1 cellular context compared by ENCODE assay signal in the genomic region with DNA sequence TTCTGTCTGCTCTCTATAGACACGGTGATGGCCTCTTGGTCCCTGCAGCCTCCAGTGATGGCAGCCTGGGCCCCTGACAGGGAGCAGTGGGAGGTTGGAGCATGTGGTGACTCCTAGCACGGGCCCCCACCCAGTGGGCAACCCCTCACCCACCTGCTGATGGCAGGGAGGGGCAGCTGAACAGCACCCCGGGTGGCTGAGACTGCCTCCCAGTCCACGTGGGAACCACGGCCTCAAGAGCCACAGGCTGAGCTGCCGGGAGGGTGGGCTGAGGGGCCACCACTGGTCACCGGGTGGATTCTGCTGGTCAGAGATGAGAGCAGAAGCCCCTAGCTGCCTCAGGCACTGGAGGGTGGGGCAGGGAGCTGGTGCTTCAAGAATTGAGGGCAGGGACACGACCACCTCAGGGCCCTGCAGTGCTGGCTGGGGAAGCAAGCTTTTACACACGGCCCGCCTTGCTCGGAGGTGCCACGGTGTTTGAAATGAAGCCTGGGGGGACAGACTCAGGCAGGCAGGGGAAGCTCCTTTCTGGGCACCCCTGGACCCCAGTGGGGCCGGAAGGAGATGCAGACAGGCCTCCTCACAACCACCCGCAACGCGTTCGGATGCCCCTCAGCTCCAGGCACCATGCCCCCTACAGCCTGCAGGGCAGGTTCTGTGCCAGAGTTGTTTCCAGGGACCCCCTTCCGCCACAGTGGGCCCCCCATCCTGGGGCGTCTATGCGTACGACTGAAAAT.
TF ChIP-seq lines count a peak whose summit lies in the region.

No MANE protein-coding gene starts in this region.

TF ChIP-seq in GM23338, 12 proteins besides CTCF, POLR2A, EP300 and RAD21 (continued from another document):
- TF ChIP-seq, protein P1, sequence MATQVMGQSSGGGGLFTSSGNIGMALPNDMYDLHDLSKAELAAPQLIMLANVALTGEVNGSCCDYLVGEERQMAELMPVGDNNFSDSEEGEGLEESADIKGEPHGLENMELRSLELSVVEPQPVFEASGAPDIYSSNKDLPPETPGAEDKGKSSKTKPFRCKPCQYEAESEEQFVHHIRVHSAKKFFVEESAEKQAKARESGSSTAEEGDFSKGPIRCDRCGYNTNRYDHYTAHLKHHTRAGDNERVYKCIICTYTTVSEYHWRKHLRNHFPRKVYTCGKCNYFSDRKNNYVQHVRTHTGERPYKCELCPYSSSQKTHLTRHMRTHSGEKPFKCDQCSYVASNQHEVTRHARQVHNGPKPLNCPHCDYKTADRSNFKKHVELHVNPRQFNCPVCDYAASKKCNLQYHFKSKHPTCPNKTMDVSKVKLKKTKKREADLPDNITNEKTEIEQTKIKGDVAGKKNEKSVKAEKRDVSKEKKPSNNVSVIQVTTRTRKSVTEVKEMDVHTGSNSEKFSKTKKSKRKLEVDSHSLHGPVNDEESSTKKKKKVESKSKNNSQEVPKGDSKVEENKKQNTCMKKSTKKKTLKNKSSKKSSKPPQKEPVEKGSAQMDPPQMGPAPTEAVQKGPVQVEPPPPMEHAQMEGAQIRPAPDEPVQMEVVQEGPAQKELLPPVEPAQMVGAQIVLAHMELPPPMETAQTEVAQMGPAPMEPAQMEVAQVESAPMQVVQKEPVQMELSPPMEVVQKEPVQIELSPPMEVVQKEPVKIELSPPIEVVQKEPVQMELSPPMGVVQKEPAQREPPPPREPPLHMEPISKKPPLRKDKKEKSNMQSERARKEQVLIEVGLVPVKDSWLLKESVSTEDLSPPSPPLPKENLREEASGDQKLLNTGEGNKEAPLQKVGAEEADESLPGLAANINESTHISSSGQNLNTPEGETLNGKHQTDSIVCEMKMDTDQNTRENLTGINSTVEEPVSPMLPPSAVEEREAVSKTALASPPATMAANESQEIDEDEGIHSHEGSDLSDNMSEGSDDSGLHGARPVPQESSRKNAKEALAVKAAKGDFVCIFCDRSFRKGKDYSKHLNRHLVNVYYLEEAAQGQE (IDR thresholded peaks at IDR 0.05; ENCODE audit: unreplicated experiment) = no peak
- TF ChIP-seq NANOG (IDR thresholded peaks at IDR 0.05; ENCODE audit: borderline replicate concordance) (no peak), JUNB (IDR thresholded peaks at IDR 0.05; ENCODE audit: unreplicated experiment) (no peak), POLR2AphosphoS5 (IDR thresholded peaks at IDR 0.05; ENCODE audit: low read depth) (no peak), STAT1 (IDR thresholded peaks at IDR 0.05; ENCODE audit: unreplicated experiment) (no peak), ZNF114 (CRISPR knock-in tag; IDR thresholded peaks at IDR 0.05) (no peak)
- TF ChIP-seq, protein P2, sequence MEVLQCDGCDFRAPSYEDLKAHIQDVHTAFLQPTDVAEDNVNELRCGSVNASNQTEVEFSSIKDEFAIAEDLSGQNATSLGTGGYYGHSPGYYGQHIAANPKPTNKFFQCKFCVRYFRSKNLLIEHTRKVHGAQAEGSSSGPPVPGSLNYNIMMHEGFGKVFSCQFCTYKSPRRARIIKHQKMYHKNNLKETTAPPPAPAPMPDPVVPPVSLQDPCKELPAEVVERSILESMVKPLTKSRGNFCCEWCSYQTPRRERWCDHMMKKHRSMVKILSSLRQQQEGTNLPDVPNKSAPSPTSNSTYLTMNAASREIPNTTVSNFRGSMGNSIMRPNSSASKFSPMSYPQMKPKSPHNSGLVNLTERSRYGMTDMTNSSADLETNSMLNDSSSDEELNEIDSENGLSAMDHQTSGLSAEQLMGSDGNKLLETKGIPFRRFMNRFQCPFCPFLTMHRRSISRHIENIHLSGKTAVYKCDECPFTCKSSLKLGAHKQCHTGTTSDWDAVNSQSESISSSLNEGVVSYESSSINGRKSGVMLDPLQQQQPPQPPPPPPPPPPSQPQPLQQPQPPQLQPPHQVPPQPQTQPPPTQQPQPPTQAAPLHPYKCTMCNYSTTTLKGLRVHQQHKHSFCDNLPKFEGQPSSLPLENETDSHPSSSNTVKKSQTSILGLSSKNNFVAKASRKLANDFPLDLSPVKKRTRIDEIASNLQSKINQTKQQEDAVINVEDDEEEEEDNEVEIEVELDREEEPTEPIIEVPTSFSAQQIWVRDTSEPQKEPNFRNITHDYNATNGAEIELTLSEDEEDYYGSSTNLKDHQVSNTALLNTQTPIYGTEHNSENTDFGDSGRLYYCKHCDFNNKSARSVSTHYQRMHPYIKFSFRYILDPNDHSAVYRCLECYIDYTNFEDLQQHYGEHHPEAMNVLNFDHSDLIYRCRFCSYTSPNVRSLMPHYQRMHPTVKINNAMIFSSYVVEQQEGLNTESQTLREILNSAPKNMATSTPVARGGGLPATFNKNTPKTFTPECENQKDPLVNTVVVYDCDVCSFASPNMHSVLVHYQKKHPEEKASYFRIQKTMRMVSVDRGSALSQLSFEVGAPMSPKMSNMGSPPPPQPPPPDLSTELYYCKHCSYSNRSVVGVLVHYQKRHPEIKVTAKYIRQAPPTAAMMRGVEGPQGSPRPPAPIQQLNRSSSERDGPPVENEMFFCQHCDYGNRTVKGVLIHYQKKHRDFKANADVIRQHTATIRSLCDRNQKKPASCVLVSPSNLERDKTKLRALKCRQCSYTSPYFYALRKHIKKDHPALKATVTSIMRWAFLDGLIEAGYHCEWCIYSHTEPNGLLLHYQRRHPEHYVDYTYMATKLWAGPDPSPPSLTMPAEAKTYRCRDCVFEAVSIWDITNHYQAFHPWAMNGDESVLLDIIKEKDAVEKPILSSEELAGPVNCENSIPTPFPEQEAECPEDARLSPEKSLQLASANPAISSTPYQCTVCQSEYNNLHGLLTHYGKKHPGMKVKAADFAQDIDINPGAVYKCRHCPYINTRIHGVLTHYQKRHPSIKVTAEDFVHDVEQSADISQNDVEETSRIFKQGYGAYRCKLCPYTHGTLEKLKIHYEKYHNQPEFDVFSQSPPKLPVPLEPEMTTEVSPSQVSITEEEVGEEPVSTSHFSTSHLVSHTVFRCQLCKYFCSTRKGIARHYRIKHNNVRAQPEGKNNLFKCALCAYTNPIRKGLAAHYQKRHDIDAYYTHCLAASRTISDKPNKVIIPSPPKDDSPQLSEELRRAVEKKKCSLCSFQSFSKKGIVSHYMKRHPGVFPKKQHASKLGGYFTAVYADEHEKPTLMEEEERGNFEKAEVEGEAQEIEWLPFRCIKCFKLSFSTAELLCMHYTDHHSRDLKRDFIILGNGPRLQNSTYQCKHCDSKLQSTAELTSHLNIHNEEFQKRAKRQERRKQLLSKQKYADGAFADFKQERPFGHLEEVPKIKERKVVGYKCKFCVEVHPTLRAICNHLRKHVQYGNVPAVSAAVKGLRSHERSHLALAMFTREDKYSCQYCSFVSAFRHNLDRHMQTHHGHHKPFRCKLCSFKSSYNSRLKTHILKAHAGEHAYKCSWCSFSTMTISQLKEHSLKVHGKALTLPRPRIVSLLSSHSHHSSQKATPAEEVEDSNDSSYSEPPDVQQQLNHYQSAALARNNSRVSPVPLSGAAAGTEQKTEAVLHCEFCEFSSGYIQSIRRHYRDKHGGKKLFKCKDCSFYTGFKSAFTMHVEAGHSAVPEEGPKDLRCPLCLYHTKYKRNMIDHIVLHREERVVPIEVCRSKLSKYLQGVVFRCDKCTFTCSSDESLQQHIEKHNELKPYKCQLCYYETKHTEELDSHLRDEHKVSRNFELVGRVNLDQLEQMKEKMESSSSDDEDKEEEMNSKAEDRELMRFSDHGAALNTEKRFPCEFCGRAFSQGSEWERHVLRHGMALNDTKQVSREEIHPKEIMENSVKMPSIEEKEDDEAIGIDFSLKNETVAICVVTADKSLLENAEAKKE (CRISPR knock-in tag; IDR thresholded peaks at IDR 0.05) = no peak
TF ChIP-seq in GM23338: peak in this region for 0.
